Comparison of ENCODE assay signal across 1 cellular context in genomic region chr2:156918410-156918809, GRCh38.
TF ChIP-seq lines count a peak whose summit lies in the region.

No MANE protein-coding gene starts in this region.

TF ChIP-seq in IMR-90, 13 proteins besides CTCF, POLR2A, EP300 and RAD21 (continued from another document):
- TF ChIP-seq MAFK (IDR thresholded peaks at IDR 0.05; ENCODE audit: low read depth, low read length) (no peak), RFX5 (IDR thresholded peaks at IDR 0.05; ENCODE audit: low read depth, low read length) (no peak), CEBPB (IDR thresholded peaks at IDR 0.05; ENCODE audit: low read depth, low read length) (no peak), FOS (IDR thresholded peaks at IDR 0.05; ENCODE audit: low read depth, low read length) (no peak), RCOR1 (IDR thresholded peaks at IDR 0.05; ENCODE audit: insufficient replicate concordance, low read length) (no peak)
